22 cellular contexts compared by ENCODE assay signal in the genomic region with DNA sequence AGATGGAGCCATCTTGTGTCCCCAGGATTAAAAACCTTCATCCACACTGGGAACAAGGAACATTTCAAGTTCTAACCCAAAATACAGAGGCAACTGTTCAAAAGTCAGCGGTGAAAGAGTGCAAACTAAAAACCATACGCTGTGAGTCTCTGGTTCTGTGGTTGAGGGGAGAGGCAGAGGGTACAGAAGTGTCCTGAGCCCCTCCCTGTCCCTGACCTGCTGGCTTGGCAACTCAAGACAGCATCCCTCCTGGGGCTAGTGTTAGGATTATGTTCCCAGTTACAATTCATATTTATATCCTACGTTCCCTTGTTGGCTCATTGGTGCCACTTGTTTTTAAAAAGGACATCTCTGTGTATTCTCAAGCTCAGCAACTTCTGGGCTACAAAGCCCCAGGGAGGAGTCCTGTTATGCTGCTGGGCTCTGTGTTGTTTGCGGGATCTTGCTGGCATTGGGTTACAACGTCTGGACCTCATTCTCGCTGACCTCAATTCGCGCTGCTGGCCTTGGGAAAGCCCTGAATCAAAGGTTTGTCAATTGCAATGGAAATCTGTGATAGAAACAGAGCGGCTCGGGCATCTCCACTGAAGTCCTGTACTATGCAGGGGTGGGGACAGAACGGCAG.
DNase-seq lines count a peak whose midpoint lies in the region; ATAC-seq, FAIRE-seq and TF ChIP-seq lines count a peak whose summit lies in the region.
"Had no signal": no experiment of that assay in that cellular context is flagged by ENCODE, and none has a peak within 500 bp of the region (broad histone marks: within the 10 kb centered on the region; RNA-seq: fewer than 3 reads in every experiment).

No MANE protein-coding gene starts in this region.

- DNase-seq in Right ventricle myocardium superior (no peak), heart right ventricle (no peak), adipocyte (ENCODE audit: low read depth) (no peak), myocyte (ENCODE audit: low read depth) (peak; percentile 23), urothelium cell line (ENCODE audit: low spot score) (no peak), A673 (ENCODE audit: low spot score) (no peak), H7 (no peak)
- DNase-seq: activated CD4-positive, alpha-beta T cell treated with anti-CD3 and anti-CD28 coated beads for 48 hours; activated gamma-delta T cell; central memory CD4-positive, alpha-beta T cell; COR-L47; erythroblast; left colon; NCI-H1105; NCI-H2081 treated with DMSO at 0.1 percent for 48 hours; NCI-H526 treated with DMSO at 0.1 percent for 48 hours; ovary; tibial artery had no signal

- H3K4me1 ChIP-seq in heart right ventricle (peaks cover 0 to 7% (median 0%) of the 10 kb centered on the region in 9 donors), adipocyte (ENCODE audit: control insufficient read depth, insufficient read depth, low read length) (peaks cover 17% of the 10 kb centered on the region), A673 (ENCODE audit: insufficient read depth, low read length, poor library complexity, severe bottlenecking) (no peaks in the 10 kb centered on the region)
- H3K4me1 ChIP-seq: tibial artery had no signal

- H3K9ac ChIP-seq in adipocyte (ENCODE audit: low read length) = peak overlapping the region; percentile 14
- H3K9ac ChIP-seq: KMS-11 had no signal

- TF ChIP-seq CTCF in heart right ventricle (IDR thresholded peaks at IDR 0.05) = no peak
- no peak for TF ChIP-seq CTCF in A673 (conservative IDR thresholded peaks at IDR 0.05; ENCODE audit: low read depth, low read length)

- H3K27me3 ChIP-seq in heart right ventricle (peaks cover 0 to 15% (median 10%) of the 10 kb centered on the region in 7 donors), adipocyte (replicated peaks; ENCODE audit: control insufficient read depth, insufficient read depth, low read length) (peaks cover 9% of the 10 kb centered on the region), A673 (replicated peaks; ENCODE audit: insufficient read depth, low read depth, low read length, poor library complexity) (peaks cover 6% of the 10 kb centered on the region), H7 (ENCODE audit: control insufficient read depth, insufficient read depth, low read length) (no peaks in the 10 kb centered on the region)
- H3K27me3 ChIP-seq: ovary had no signal

- no peaks in the 10 kb centered on the region for H3K36me3 ChIP-seq in heart right ventricle
- no peaks in the 10 kb centered on the region for H3K36me3 ChIP-seq in adipocyte (ENCODE audit: control insufficient read depth, insufficient read depth, low read length, severe bottlenecking)
- no peaks in the 10 kb centered on the region for H3K36me3 ChIP-seq in A673 (ENCODE audit: insufficient read depth, low read length, poor library complexity, severe bottlenecking)
- H3K36me3 ChIP-seq in H7 (replicated peaks; ENCODE audit: control insufficient read depth, insufficient read depth, low read length) = no peaks in the 10 kb centered on the region
- H3K36me3 ChIP-seq: ovary, tibial artery had no signal

- ATAC-seq in Right ventricle myocardium superior (ENCODE audit: poor library complexity) (peak; percentile 34), heart right ventricle (no peak), GM21526 (IDR thresholded peaks at IDR 0.05; ENCODE audit: low FRiP score, unreplicated experiment) (no peak)
- ATAC-seq: left colon; stimulated activated memory B cell treated with anti-CD40 and anti-IgM and Interleukin-4, amounts not matched to agents 10 μg/mL and 1 μg/mL and 100 μg/mL, for 72 hours had no signal

- CTCF ChIA-PET in A673 (lab: Charles Lee) = interaction anchor here (0.7 to 1.4 kb wide), 3 partner anchors 205 to 422 kb away, joined by 3 to 10 read pairs (median 3); no protein-coding TSS in a partner anchor

- no TSS peak for BruUV-seq in A673 (replicated peaks; lab: Mats Ljungman, UMichigan)

- POLR2A ChIA-PET in A673 (lab: Charles Lee; ENCODE audit: low non-redundant PET) = no interaction called here

- H3K4me3 ChIP-seq in heart right ventricle (no peak overlapping the region), adipocyte (ENCODE audit: low read length) (peak overlapping the region; percentile 28), A673 (ENCODE audit: low read depth, low read length, poor library complexity, severe bottlenecking) (no peak overlapping the region), H7 (ENCODE audit: insufficient read depth, low read depth, low read length) (no peak overlapping the region)
- H3K4me3 ChIP-seq: ovary, tibial artery had no signal

- intact Hi-C loops in Right ventricle myocardium superior (cut with DNase I) (no loop called here), heart right ventricle (cut with DNase I) (loop anchor here in 1 of 10 donors (5.0 kb wide), 1 partner anchor 671 kb away; no protein-coding TSS in a partner anchor), A673 (cut with micrococcal nuclease; ENCODE audit: unreplicated experiment) (loop anchor here (10.0 kb wide), 1 partner anchor 241 kb away; no protein-coding TSS in a partner anchor)

- H3K9me3 ChIP-seq in heart right ventricle (no peaks in the 10 kb centered on the region), adipocyte (ENCODE audit: control insufficient read depth, low read length) (no peaks in the 10 kb centered on the region), A673 (ENCODE audit: low read depth, low read length, poor library complexity, severe bottlenecking) (no peaks in the 10 kb centered on the region)
- H3K9me3 ChIP-seq: ovary, tibial artery had no signal

- peak; percentile 59 for FAIRE-seq in urothelium cell line (lab: Jason Lieb, UNC)
- FAIRE-seq: TTC549 had no signal

- H3K27ac ChIP-seq in heart right ventricle (no peak overlapping the region), A673 (ENCODE audit: low read depth, low read length, poor library complexity, severe bottlenecking) (no peak overlapping the region)
- H3K27ac ChIP-seq: KMS-11, ovary, tibial artery had no signal

- 75 to 82% methylated on average over 11 of the region's 11 CpGs for WGBS in heart right ventricle, 2 donors
